Comparison of ENCODE assay signal across 8 cellular contexts in the genomic region with DNA sequence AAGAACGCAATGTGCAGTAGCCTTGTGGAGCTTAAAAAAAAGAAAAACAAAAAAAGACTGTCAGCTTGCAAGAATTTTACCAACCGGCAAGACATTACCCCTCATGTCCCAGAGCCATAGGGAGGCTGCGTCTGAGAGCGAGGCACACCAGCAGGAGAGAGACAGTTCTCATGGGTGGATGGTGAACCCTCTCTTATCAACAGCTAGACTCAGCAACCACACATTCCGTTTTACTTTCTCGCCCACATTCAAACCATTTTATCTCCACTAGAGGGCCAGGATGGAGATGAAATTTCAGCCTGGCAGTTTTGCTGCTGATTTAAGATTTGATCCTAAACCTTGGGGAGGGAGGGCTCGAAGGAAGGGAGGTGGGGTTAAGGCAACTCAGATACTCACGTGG.
DNase-seq lines count a peak whose midpoint lies in the region; ATAC-seq and TF ChIP-seq lines count a peak whose summit lies in the region.

No MANE protein-coding gene starts in this region.

- DNase-seq in AG04449 (ENCODE audit: low read depth, low spot score) (no peak), GM12864 (ENCODE audit: low read depth) (no peak), PC-9 (no peak), body of pancreas (peak in 1 of 4 donors; percentile 10), kidney epithelial cell (ENCODE audit: low read depth) (no peak), thoracic aorta (ENCODE audit: low spot score) (no peak), T1000 (lab: John Stamatoyannopoulos, UW) (no peak)

- H3K9me2 ChIP-seq in PC-9 (ENCODE audit: insufficient read depth), result no peaks in the 10 kb centered on the region

- POLR2A ChIA-PET in AG04449 (lab: Yijun Ruan, JAX), result interaction anchor here (1.1 kb wide), 1 partner anchor 248 kb away, joined by 3 read pairs; no protein-coding TSS in a partner anchor
- POLR2A ChIA-PET in PC-9 (lab: Charles Lee; ENCODE audit: unreplicated experiment), result no interaction called here

- H3K4me2 ChIP-seq in PC-9, result no peak overlapping the region

- CTCF ChIA-PET in AG04449 (lab: Yijun Ruan, JAX) (interaction anchor here (0.7 to 9.8 kb wide), 19 partner anchors 8 to 572 kb away, joined by 3 to 111 read pairs (median 4); partner anchors contain the start of gene ATXN1), PC-9 (lab: Charles Lee) (interaction anchor here (0.6 kb wide), 2 partner anchors 74 to 572 kb away, joined by 3 to 4 read pairs; no protein-coding TSS in a partner anchor)

- TF ChIP-seq CTCF in AG04449 (IDR thresholded peaks at IDR 0.05; ENCODE audit: insufficient read depth, low read length, missing control alignments) (peak; percentile 51), GM12864 (IDR thresholded peaks at IDR 0.05; ENCODE audit: low read depth, low read length, missing control alignments) (peak; percentile 72), PC-9 (conservative IDR thresholded peaks at IDR 0.05) (peak; percentile 53), body of pancreas (IDR thresholded peaks at IDR 0.05) (peak in 5 of 7 experiments; percentile 13 to 44 (median 35)), kidney epithelial cell (IDR thresholded peaks at IDR 0.05; ENCODE audit: insufficient read depth, low read length, poor library complexity, severe bottlenecking) (peak; percentile 56), thoracic aorta (IDR thresholded peaks at IDR 0.05) (peak; percentile 54)

- no peaks in the 10 kb centered on the region for H3F3A ChIP-seq in PC-9 (ENCODE audit: insufficient read depth, low read depth)

- H3K79me2 ChIP-seq in PC-9 (ENCODE audit: low read depth), result no peaks in the 10 kb centered on the region

- ATAC-seq in body of pancreas (no peak), thoracic aorta (ENCODE audit: insufficient number of reproducible peaks, low FRiP score, low read depth) (no peak), HG03175 (IDR thresholded peaks at IDR 0.05; ENCODE audit: unreplicated experiment) (no peak)

- no peak overlapping the region for H3K27ac ChIP-seq in PC-9
- no peak overlapping the region for H3K27ac ChIP-seq in body of pancreas
- no peak overlapping the region for H3K27ac ChIP-seq in thoracic aorta

- no peak for TF ChIP-seq POLR2A in body of pancreas (IDR thresholded peaks at IDR 0.05)

- WGBS in body of pancreas, 2 donors, result 56 to 67% methylated on average over 8 of the region's 8 CpGs

- BruUV-seq in PC-9 (replicated peaks; lab: Mats Ljungman, UMichigan), result no TSS peak

- intact Hi-C loops in PC-9 (cut with micrococcal nuclease; ENCODE audit: unreplicated experiment), result loop anchor here (5.0 to 10.0 kb wide), 3 partner anchors 182 to 571 kb away; no protein-coding TSS in a partner anchor
- intact Hi-C loops in body of pancreas (cut with DNase I), result no loop called here

- H3K36me3 ChIP-seq in PC-9 (ENCODE audit: low read depth) (no peaks in the 10 kb centered on the region), body of pancreas (replicated peaks in 1 of 2; ENCODE audit: insufficient read depth in 1 of 2, low read depth in 2 of 2) (no peaks in the 10 kb centered on the region), kidney epithelial cell (ENCODE audit: control insufficient read depth, insufficient read depth, low read length) (no peaks in the 10 kb centered on the region), thoracic aorta (no peaks in the 10 kb centered on the region)

- no peak overlapping the region for H3K4me3 ChIP-seq in AG04449 (ENCODE audit: low read depth, low read length)
- no peak overlapping the region for H3K4me3 ChIP-seq in GM12864 (ENCODE audit: low read depth, low read length)
- no peak overlapping the region for H3K4me3 ChIP-seq in PC-9
- no peak overlapping the region for H3K4me3 ChIP-seq in body of pancreas
- no peak overlapping the region for H3K4me3 ChIP-seq in kidney epithelial cell (ENCODE audit: low read depth, low read length)
- H3K4me3 ChIP-seq in thoracic aorta, result peak overlapping the region; percentile 25

- H4K20me1 ChIP-seq in PC-9 (ENCODE audit: insufficient read depth), result no peaks in the 10 kb centered on the region

- H3K9me3 ChIP-seq in PC-9 (ENCODE audit: insufficient read depth, low read depth) (no peaks in the 10 kb centered on the region), body of pancreas (no peaks in the 10 kb centered on the region), thoracic aorta (no peaks in the 10 kb centered on the region)

- H3K4me1 ChIP-seq in PC-9 (replicated peaks; ENCODE audit: insufficient read depth), result no peaks in the 10 kb centered on the region
- peaks cover 18% of the 10 kb centered on the region for H3K4me1 ChIP-seq in body of pancreas
- H3K4me1 ChIP-seq in thoracic aorta (ENCODE audit: control insufficient read depth in 1 of 2, low read depth in 2 of 2), result peaks cover 12 to 38% of the 10 kb centered on the region in 2 donors

- no peak overlapping the region for H2AFZ ChIP-seq in PC-9

- H3K27me3 ChIP-seq in PC-9 (ENCODE audit: insufficient read depth, low read depth) (no peaks in the 10 kb centered on the region), body of pancreas (no peaks in the 10 kb centered on the region), kidney epithelial cell (ENCODE audit: control insufficient read depth, insufficient read depth, low read length) (no peaks in the 10 kb centered on the region), thoracic aorta (replicated peaks; ENCODE audit: insufficient read depth) (no peaks in the 10 kb centered on the region)
